Comparison of ENCODE assay signal across 20 cellular contexts in genomic region chr4:184019084-184019483, GRCh38.
DNase-seq lines count a peak whose midpoint lies in the region; ATAC-seq and TF ChIP-seq lines count a peak whose summit lies in the region.
"Had no signal": no experiment of that assay in that cellular context is flagged by ENCODE, and none has a peak within 500 bp of the region (broad histone marks: within the 10 kb centered on the region; RNA-seq: fewer than 3 reads in every experiment).

No MANE protein-coding gene starts in this region.

- WGBS in mesenchymal stem cell = no CpG with 5 or more reads among the region's 1 CpG
- WGBS in hepatocyte (ENCODE audit: low lambda C conversion rate, missing lambda C conversion rate) = 78% methylated on average over 1 of the region's 1 CpG

- H3K27ac ChIP-seq in epithelial cell of prostate = peak overlapping the region; percentile 49
- H3K27ac ChIP-seq in mesenchymal stem cell (ENCODE audit: low read length, poor library complexity, severe bottlenecking) = no peak overlapping the region
- H3K27ac ChIP-seq in hepatocyte = no peak overlapping the region
- H3K27ac ChIP-seq: 22Rv1, SJSA1 had no signal

- no peak overlapping the region for H2AK5ac ChIP-seq in mesenchymal stem cell (ENCODE audit: low read length, severe bottlenecking)

- no peak overlapping the region for H3K9ac ChIP-seq in mesenchymal stem cell (ENCODE audit: low read length)

- H3K9me3 ChIP-seq in mesenchymal stem cell (ENCODE audit: control insufficient read depth, low read length) = no peaks in the 10 kb centered on the region
- no peaks in the 10 kb centered on the region for H3K9me3 ChIP-seq in hepatocyte (ENCODE audit: low read depth)
- H3K9me3 ChIP-seq: BE2C, MG63, SJSA1 had no signal

- no peaks in the 10 kb centered on the region for H3K79me1 ChIP-seq in mesenchymal stem cell (replicated peaks; ENCODE audit: low read length, poor library complexity, severe bottlenecking)

- H2BK15ac ChIP-seq in mesenchymal stem cell (ENCODE audit: low read depth, poor library complexity, severe bottlenecking) = no peak overlapping the region

- H3K27me3 ChIP-seq in mesenchymal stem cell (ENCODE audit: control insufficient read depth in 1 of 2, insufficient read depth in 1 of 2, low read length in 2 of 2) (no peaks in the 10 kb centered on the region), hepatocyte (no peaks in the 10 kb centered on the region)
- H3K27me3 ChIP-seq: BE2C, MG63, SJSA1 had no signal

- H3K4me1 ChIP-seq in mesenchymal stem cell (ENCODE audit: control insufficient read depth, insufficient read depth, low read depth, low read length) = no peaks in the 10 kb centered on the region
- H3K4me1 ChIP-seq in hepatocyte (ENCODE audit: insufficient read depth) = no peaks in the 10 kb centered on the region
- H3K4me1 ChIP-seq: SJSA1 had no signal

- no peak overlapping the region for H2BK5ac ChIP-seq in mesenchymal stem cell (ENCODE audit: low read depth, low read length, poor library complexity, severe bottlenecking)

- no peaks in the 10 kb centered on the region for H3K9me2 ChIP-seq in hepatocyte (replicated peaks; ENCODE audit: insufficient read depth)

- H3K4me3 ChIP-seq in mesenchymal stem cell (ENCODE audit: insufficient read depth in 1 of 2, low read depth in 1 of 2, low read length in 2 of 2) = no peak overlapping the region
- no peak overlapping the region for H3K4me3 ChIP-seq in hepatocyte
- H3K4me3 ChIP-seq: MG63, SJSA1 had no signal

- H4K91ac ChIP-seq in mesenchymal stem cell (ENCODE audit: low read length) = no peak overlapping the region

- no peak overlapping the region for H3K23ac ChIP-seq in mesenchymal stem cell (ENCODE audit: low read length in 2 of 2)

- H2AFZ ChIP-seq in mesenchymal stem cell (ENCODE audit: low read depth, low read length) (no peak overlapping the region), hepatocyte (no peak overlapping the region)

- no peak overlapping the region for H3K18ac ChIP-seq in mesenchymal stem cell (ENCODE audit: low read depth in 1 of 2, low read length in 2 of 2)

- H4K20me1 ChIP-seq in hepatocyte (ENCODE audit: insufficient read depth, poor library complexity, severe bottlenecking) = no peaks in the 10 kb centered on the region

- H3K4me2 ChIP-seq in mesenchymal stem cell (ENCODE audit: low read length, poor library complexity, severe bottlenecking) = no peak overlapping the region
- no peak overlapping the region for H3K4me2 ChIP-seq in hepatocyte

- H2BK12ac ChIP-seq in mesenchymal stem cell (ENCODE audit: low read length in 2 of 2) = no peak overlapping the region

- no peaks in the 10 kb centered on the region for H3K79me2 ChIP-seq in hepatocyte

- H4K8ac ChIP-seq in mesenchymal stem cell (ENCODE audit: low read length) = no peak overlapping the region

- TF ChIP-seq CTCF in hepatocyte (IDR thresholded peaks at IDR 0.05; ENCODE audit: poor library complexity) = no peak

- H3K4ac ChIP-seq in mesenchymal stem cell (ENCODE audit: low read depth in 1 of 2, low read length in 2 of 2) = no peak overlapping the region

- DNase-seq in DMS 273 (lab: John Stamatoyannopoulos, UW; ENCODE audit: unreplicated experiment) (peak; percentile 37), DMS 273 treated with DMSO at 0.1 percent for 48 hours (lab: John Stamatoyannopoulos, UW) (no peak), epithelial cell of prostate (ENCODE audit: low read depth, low spot score) (peak; percentile 36), mesenchymal stem cell (peak; percentile 16), hepatocyte (ENCODE audit: low spot score) (no peak), NCI-H1417 (lab: John Stamatoyannopoulos, UW) (no peak), NCI-H510A (lab: John Stamatoyannopoulos, UW) (no peak)
- DNase-seq: Calu3; CD4-positive, alpha-beta T cell; DMS79; H9; MG63; NCI-H1105; NCI-H1930; NCI-H446; RPMI8226 had no signal

- H3K36me3 ChIP-seq in mesenchymal stem cell (ENCODE audit: control insufficient read depth in 1 of 2, insufficient read depth in 2 of 2, low read depth in 1 of 2, low read length in 2 of 2) (no peaks in the 10 kb centered on the region), hepatocyte (replicated peaks; ENCODE audit: insufficient read depth, low read depth) (no peaks in the 10 kb centered on the region)
- H3K36me3 ChIP-seq: MG63, SJSA1 had no signal

- ATAC-seq in GM18861 (IDR thresholded peaks at IDR 0.05; ENCODE audit: unreplicated experiment) = no peak

- H3K14ac ChIP-seq in mesenchymal stem cell (ENCODE audit: low read length in 2 of 2) = no peak overlapping the region

- H2BK120ac ChIP-seq in mesenchymal stem cell (ENCODE audit: low read depth, low read length) = no peak overlapping the region

Comparison
In these comparisons a context has a peak if more than half of its experiments do, and no peak if none do; other contexts are left out.
1. DNase-seq: peak in DMS 273 (single experiment), epithelial cell of prostate (single experiment) and mesenchymal stem cell (single experiment); none in DMS 273 treated with DMSO at 0.1 percent for 48 hours (single experiment), hepatocyte (single experiment), NCI-H1417 (0 of 3) and NCI-H510A (single experiment).